In the genomic region with DNA sequence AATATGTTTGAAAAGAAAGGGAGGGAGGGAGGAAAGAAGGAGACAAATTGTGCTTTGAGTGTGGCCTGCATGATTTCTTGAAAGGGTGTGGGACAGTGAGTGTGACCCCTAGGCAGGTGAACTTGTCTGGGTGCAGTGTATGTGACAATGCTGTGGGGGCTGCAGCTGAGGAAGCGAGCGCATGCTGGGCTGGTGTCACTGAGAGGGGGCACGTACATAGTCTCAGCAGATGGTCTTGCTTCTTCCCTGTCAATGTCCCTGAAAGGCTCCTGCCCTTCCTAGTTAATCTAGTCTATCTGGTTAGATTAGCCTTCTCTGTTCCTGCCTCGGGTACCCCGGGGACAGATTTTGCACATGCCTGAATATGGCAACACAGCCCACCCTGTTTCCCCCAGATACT, we compare ENCODE assay signal across 22 cellular contexts. TPM values are rescaled to one million over a fixed set of nuclear protein-coding genes. Genes with fewer than 3 reads are reported as not detected.
DNase-seq lines count a peak whose midpoint lies in the region; ATAC-seq, FAIRE-seq and TF ChIP-seq lines count a peak whose summit lies in the region.
"Had no signal": no experiment of that assay in that cellular context is flagged by ENCODE, and none has a peak within 500 bp of the region (broad histone marks: within the 10 kb centered on the region; RNA-seq: fewer than 3 reads in every experiment).

No MANE protein-coding gene starts in this region.

- peaks cover 22% of the 10 kb centered on the region for H3K4me1 Mint-ChIP-seq in type B pancreatic cell (ENCODE audit: unreplicated experiment)
- H3K4me1 Mint-ChIP-seq in CD4-positive, alpha-beta T cell (ENCODE audit: low read depth): peaks cover 13% of the 10 kb centered on the region

- peaks cover 6% of the 10 kb centered on the region for H3K36me3 Mint-ChIP-seq in type B pancreatic cell
- H3K36me3 Mint-ChIP-seq in CD4-positive, alpha-beta T cell (ENCODE audit: low read depth): peaks cover 4% of the 10 kb centered on the region

- intact Hi-C loops in CD4-positive, alpha-beta T cell (cut with DNase I, micrococcal nuclease): no loop called here

- ATAC-seq in CD4-positive, alpha-beta T cell (ENCODE audit: poor library complexity): no peak
- ATAC-seq in GM21825 (IDR thresholded peaks at IDR 0.05; ENCODE audit: unreplicated experiment): no peak
- ATAC-seq: HCT116, K562 had no signal

- H3K4me3 ChIP-seq in bronchial epithelial cell (ENCODE audit: low read depth, low read length): no peak overlapping the region
- H3K4me3 ChIP-seq in osteoblast (ENCODE audit: insufficient read depth, low read length): no peak overlapping the region
- H3K4me3 ChIP-seq: K562 had no signal

- TF ChIP-seq CTCF in bronchial epithelial cell (IDR thresholded peaks at IDR 0.05; ENCODE audit: insufficient read depth, low read length, severe bottlenecking) (no peak), osteoblast (IDR thresholded peaks at IDR 0.05; ENCODE audit: extremely low read depth, low read depth, low read length) (no peak), type B pancreatic cell (conservative IDR thresholded peaks at IDR 0.05) (no peak)
- TF ChIP-seq CTCF in CD4-positive, alpha-beta T cell (IDR thresholded peaks at IDR 0.05): no peak

- H3K79me2 ChIP-seq in osteoblast (ENCODE audit: insufficient read depth, low read length): no peaks in the 10 kb centered on the region

- no peak overlapping the region for H2AFZ ChIP-seq in osteoblast (ENCODE audit: low read length)

- peaks cover 9% of the 10 kb centered on the region for H3K36me3 ChIP-seq in bronchial epithelial cell (ENCODE audit: control insufficient read depth, insufficient read depth, low read length)
- H3K36me3 ChIP-seq in osteoblast (ENCODE audit: insufficient read depth, low read length): no peaks in the 10 kb centered on the region

- peaks cover 6% of the 10 kb centered on the region for H3K27me3 Mint-ChIP-seq in type B pancreatic cell
- H3K27me3 Mint-ChIP-seq in CD4-positive, alpha-beta T cell: no peaks in the 10 kb centered on the region

- H3K27me3 ChIP-seq in bronchial epithelial cell (ENCODE audit: control insufficient read depth, insufficient read depth, low read length): no peaks in the 10 kb centered on the region
- no peaks in the 10 kb centered on the region for H3K27me3 ChIP-seq in osteoblast (ENCODE audit: insufficient read depth, low read length)
- H3K27me3 ChIP-seq in CD4-positive, alpha-beta T cell (ENCODE audit: control insufficient read depth, insufficient read depth, low read length): no peaks in the 10 kb centered on the region

- POLR2A ChIA-PET in CD4-positive, alpha-beta T cell (lab: Charles Lee): no interaction called here

- no peak overlapping the region for H3K4me2 ChIP-seq in osteoblast (ENCODE audit: insufficient read depth, low read length)

- peak overlapping the region; percentile 13 for H3K27ac Mint-ChIP-seq in type B pancreatic cell
- no peak overlapping the region for H3K27ac Mint-ChIP-seq in CD4-positive, alpha-beta T cell
- H3K27ac Mint-ChIP-seq: HFFc6 had no signal

- peak; percentile 90 for DNase-seq in NCI-H82 (lab: John Stamatoyannopoulos, UW)
- DNase-seq in bronchial epithelial cell (ENCODE audit: low read depth): no peak
- DNase-seq in osteoblast (ENCODE audit: insufficient read length, low spot score, missing footprints): peak; percentile 69
- no peak for DNase-seq in type B pancreatic cell (ENCODE audit: extremely low spot score, unreplicated experiment)
- DNase-seq in CD4-positive, alpha-beta T cell: no peak
- DNase-seq in iPS-NIHi11 (ENCODE audit: low spot score): no peak
- DNase-seq in inferior parietal cortex (ENCODE audit: extremely low spot score): no peak
- DNase-seq: ACHN; CD8-positive, alpha-beta memory T cell; COR-L47; GOT3; H7; HFFc6; IMR-90 had no signal

- FAIRE-seq in bronchial epithelial cell (lab: Jason Lieb, UNC): peak; percentile 62
- FAIRE-seq: A204.1, G401.6, GM12891, GM19239, HTR-8/SVneo, K562 had no signal

- H3K27ac ChIP-seq in osteoblast (ENCODE audit: low read depth, low read length): no peak overlapping the region
- H3K27ac ChIP-seq in CD4-positive, alpha-beta T cell (ENCODE audit: low read depth, low read length): no peak overlapping the region

- H3K9me3 ChIP-seq in osteoblast (ENCODE audit: low read depth, low read length): no peaks in the 10 kb centered on the region
- H3K9me3 ChIP-seq in CD4-positive, alpha-beta T cell (ENCODE audit: control insufficient read depth, low read length): no peaks in the 10 kb centered on the region

- no peaks in the 10 kb centered on the region for H3K9me3 Mint-ChIP-seq in type B pancreatic cell
- no peaks in the 10 kb centered on the region for H3K9me3 Mint-ChIP-seq in CD4-positive, alpha-beta T cell
- H3K9me3 Mint-ChIP-seq: CD8-positive, alpha-beta memory T cell; HFFc6 had no signal

- CTCF ChIA-PET in CD4-positive, alpha-beta T cell (lab: Charles Lee): no interaction called here

- no peaks in the 10 kb centered on the region for H4K20me1 ChIP-seq in osteoblast (ENCODE audit: insufficient read depth, low read length)

- no peak overlapping the region for H3K4me3 Mint-ChIP-seq in type B pancreatic cell
- no peak overlapping the region for H3K4me3 Mint-ChIP-seq in CD4-positive, alpha-beta T cell
- H3K4me3 Mint-ChIP-seq: HFFc6 had no signal

- peaks cover 8% of the 10 kb centered on the region for H3K4me1 ChIP-seq in osteoblast (ENCODE audit: insufficient read depth, low read length)

RNA-seq across cellular contexts. Expression of a gene that starts 9.8 kb away (rescaled TPM):
- total RNA-seq in bronchial epithelial cell: 10.2 and 10.5 TPM in 2 replicates
- total RNA-seq in osteoblast: 2.4 and 4.0 TPM in 2 replicates
- 30.8 and 32.0 TPM in 2 replicates for total RNA-seq in type B pancreatic cell (ENCODE audit: low replicate concordance)
- 10 to 100 TPM; 11.7 to 15.0 TPM for total RNA-seq in CD4-positive, alpha-beta T cell

Comparison
In these comparisons a context has a peak if more than half of its experiments do, and no peak if none do; other contexts are left out.
1. DNase-seq: peak in NCI-H82 (single experiment) and osteoblast (single experiment); none in bronchial epithelial cell (single experiment), type B pancreatic cell (single experiment), CD4-positive, alpha-beta T cell (0 of 10), iPS-NIHi11 (single experiment) and inferior parietal cortex (single experiment).